In genomic region chr2:215396595-215397313, GRCh38 we compare ENCODE assay signal across 1 cellular context.
TF ChIP-seq lines count a peak whose summit lies in the region.

No MANE protein-coding gene starts in this region.

TF ChIP-seq in IMR-90, 13 proteins besides CTCF, POLR2A, EP300 and RAD21:
- TF ChIP-seq BHLHE40 (IDR thresholded peaks at IDR 0.05; ENCODE audit: low read depth, low read length) (no peak), SMC3 (IDR thresholded peaks at IDR 0.05; ENCODE audit: low read depth, low read length) (peak; percentile 8; the same call in 1 of the 2 replicates), CHD1 (IDR thresholded peaks at IDR 0.05; ENCODE audit: low read depth, low read length) (no peak), CEBPB (IDR thresholded peaks at IDR 0.05; ENCODE audit: low read depth, low read length) (peak; percentile 92), ELK1 (IDR thresholded peaks at IDR 0.05; ENCODE audit: borderline replicate concordance, low read depth, low read length) (no peak), MXI1 (IDR thresholded peaks at IDR 0.05; ENCODE audit: borderline replicate concordance, low read depth, low read length) (no peak), MAFK (IDR thresholded peaks at IDR 0.05; ENCODE audit: low read depth, low read length) (peak; percentile 29; the same call in 1 of the 2 replicates), RFX5 (IDR thresholded peaks at IDR 0.05; ENCODE audit: low read depth, low read length) (no peak)
